In genomic region chr19:50820549-50821247, GRCh38 we compare ENCODE assay signal across 10 cellular contexts. TPM values are rescaled to one million over a fixed set of nuclear protein-coding genes. Genes with fewer than 3 reads are reported as not detected.
DNase-seq lines count a peak whose midpoint lies in the region; ATAC-seq and TF ChIP-seq lines count a peak whose summit lies in the region.
"Had no signal": no experiment of that assay in that cellular context is flagged by ENCODE, and none has a peak within 500 bp of the region (broad histone marks: within the 10 kb centered on the region; RNA-seq: fewer than 3 reads in every experiment).

No MANE protein-coding gene starts in this region.

- TF ChIP-seq POLR2A in spleen (IDR thresholded peaks at IDR 0.05): no peak

- H3K9ac ChIP-seq in endodermal cell (ENCODE audit: extremely low read depth, low read length, poor library complexity, severe bottlenecking): no peak overlapping the region

- DNase-seq in activated CD4-positive, alpha-beta T cell treated with anti-CD3 and anti-CD28 coated beads for 36 hours: no peak
- no peak for DNase-seq in activated CD4-positive, alpha-beta T cell treated with anti-CD3 and anti-CD28 coated beads for 48 hours
- peak; percentile 34 for DNase-seq in NOMO-1 treated with dmso at 0.1 percent for 144 hours (lab: John Stamatoyannopoulos, UW; ENCODE audit: unreplicated experiment)
- peak; percentile 73 for DNase-seq in endodermal cell
- DNase-seq in spleen: peak; percentile 79
- no peak for DNase-seq in ACHN
- DNase-seq in NCI-H748 treated with DMSO at 0.1 percent for 48 hours (lab: John Stamatoyannopoulos, UW): no peak
- no peak for DNase-seq in Kasumi-1 (lab: John Stamatoyannopoulos, UW)

- ATAC-seq in activated CD4-positive, alpha-beta T cell treated with anti-CD3 and anti-CD28 coated beads for 36 hours: no peak

- H3K4me3 Mint-ChIP-seq in activated CD4-positive, alpha-beta T cell treated with anti-CD3 and anti-CD28 coated beads for 36 hours: peak overlapping the region; percentile 26
- H3K4me3 Mint-ChIP-seq in endodermal cell: peak overlapping the region; percentile 18

- peak overlapping the region; percentile 32 for H3K27ac Mint-ChIP-seq in activated CD4-positive, alpha-beta T cell treated with anti-CD3 and anti-CD28 coated beads for 36 hours
- H3K27ac Mint-ChIP-seq in endodermal cell: no peak overlapping the region

- no peaks in the 10 kb centered on the region for H3K9me3 Mint-ChIP-seq in activated CD4-positive, alpha-beta T cell treated with anti-CD3 and anti-CD28 coated beads for 36 hours (ENCODE audit: low read depth)
- H3K9me3 Mint-ChIP-seq in endodermal cell: no peaks in the 10 kb centered on the region

- H3K36me3 ChIP-seq in endodermal cell (ENCODE audit: control insufficient read depth, insufficient read depth, low read length) (no peaks in the 10 kb centered on the region), spleen (no peaks in the 10 kb centered on the region)

- no peaks in the 10 kb centered on the region for H3K9me3 ChIP-seq in endodermal cell (ENCODE audit: control insufficient read depth, low read length)
- no peaks in the 10 kb centered on the region for H3K9me3 ChIP-seq in spleen

- WGBS in endodermal cell (ENCODE audit: insufficient coverage in 1 of 2, insufficient read length in 1 of 2), 2 experiments: 35 to 44% methylated on average over 7 to 20 of the region's 21 CpGs
- 5 to 8% (median 7%) methylated on average over 15 to 21 of the region's 21 CpGs for WGBS in spleen, 5 donors

- no peak for TF ChIP-seq CTCF in endodermal cell (conservative IDR thresholded peaks at IDR 0.05)
- TF ChIP-seq CTCF in spleen (IDR thresholded peaks at IDR 0.05 in 8 of 11, conservative IDR thresholded peaks at IDR 0.05 in 3 of 11): no peak

- no peak overlapping the region for H3K27ac ChIP-seq in endodermal cell (ENCODE audit: low read depth, low read length)
- H3K27ac ChIP-seq in spleen: peak overlapping the region in 4 of 8 donors; percentile 21 to 82 (median 52)

- no peaks in the 10 kb centered on the region for H3K36me3 Mint-ChIP-seq in activated CD4-positive, alpha-beta T cell treated with anti-CD3 and anti-CD28 coated beads for 36 hours (ENCODE audit: low read depth)
- no peaks in the 10 kb centered on the region for H3K36me3 Mint-ChIP-seq in endodermal cell (ENCODE audit: low read depth)

- intact Hi-C loops in activated CD4-positive, alpha-beta T cell treated with anti-CD3 and anti-CD28 coated beads for 36 hours (cut with DNase I, micrococcal nuclease): no loop called here
- intact Hi-C loops in spleen (cut with DNase I; ENCODE audit: low total_unique reads): no loop called here

- H3K27me3 Mint-ChIP-seq in activated CD4-positive, alpha-beta T cell treated with anti-CD3 and anti-CD28 coated beads for 36 hours: peaks cover 48% of the 10 kb centered on the region
- H3K27me3 Mint-ChIP-seq in endodermal cell (ENCODE audit: insufficient read depth): peaks cover 86% of the 10 kb centered on the region

- H3K4me3 ChIP-seq in endodermal cell (ENCODE audit: low read length) (no peak overlapping the region), spleen (peak overlapping the region in 2 of 8 donors; percentile 44 to 50)

- H3K4me1 ChIP-seq in endodermal cell (ENCODE audit: control insufficient read depth, insufficient read depth, low read length) (no peaks in the 10 kb centered on the region), spleen (peaks cover 0 to 39% (median 23%) of the 10 kb centered on the region in 6 donors)

- CTCF ChIA-PET in activated CD4-positive, alpha-beta T cell treated with anti-CD3 and anti-CD28 coated beads for 36 hours (lab: Charles Lee): no interaction called here

- in situ Hi-C loops in ACHN (cut with HindIII; ENCODE audit: low pct_ligation_motif_present, low pct_unique_long_range_greater_than_20kb, low sequenced_read_pairs): no loop called here

- H3K4me1 Mint-ChIP-seq in activated CD4-positive, alpha-beta T cell treated with anti-CD3 and anti-CD28 coated beads for 36 hours: peaks cover 45% of the 10 kb centered on the region
- peaks cover 20% of the 10 kb centered on the region for H3K4me1 Mint-ChIP-seq in endodermal cell

- POLR2A ChIA-PET in activated CD4-positive, alpha-beta T cell treated with anti-CD3 and anti-CD28 coated beads for 36 hours (lab: Charles Lee): no interaction called here

- peaks cover 58% of the 10 kb centered on the region for H3K27me3 ChIP-seq in endodermal cell (ENCODE audit: control insufficient read depth, insufficient read depth, low read length, poor library complexity, severe bottlenecking)
- H3K27me3 ChIP-seq in spleen (replicated peaks in 1 of 7): peaks cover 0 to 89% (median 41%) of the 10 kb centered on the region in 7 donors

RNA-seq across cellular contexts. Expression of gene KLK1, which starts 2.9 kb away (rescaled TPM):
- total RNA-seq in activated CD4-positive, alpha-beta T cell treated with anti-CD3 and anti-CD28 coated beads for 36 hours: 1 to 10 TPM; 2.4 to 2.6 TPM
- under 1 TPM; 0.75 to 0.82 TPM for total RNA-seq in endodermal cell
- polyA plus RNA-seq in endodermal cell (2013, experiment 1 of 2): 0.36 TPM
- not detected for polyA plus RNA-seq in endodermal cell (2013, experiment 2 of 2)
- 10 to 100 TPM in 4 of 7 donors, 1 to 10 TPM in 3; 1.3 to 28.6 (median 10.7) TPM for total RNA-seq in spleen
- 10 to 100 TPM; 16.3 to 56.5 (median 54.5) TPM for polyA plus RNA-seq in spleen
- total RNA-seq: skeletal muscle tissue, urinary bladder had no signal

RNA-seq across cellular contexts. Expression of gene KLK15, which starts 12.7 kb away (rescaled TPM):
- total RNA-seq in activated CD4-positive, alpha-beta T cell treated with anti-CD3 and anti-CD28 coated beads for 36 hours: not detected
- total RNA-seq in endodermal cell: not detected
- not detected for polyA plus RNA-seq in endodermal cell (2013, experiment 1 of 2)
- polyA plus RNA-seq in endodermal cell (2013, experiment 2 of 2): not detected
- total RNA-seq in spleen: not detected
- under 1 TPM in 2 of 3 donors, not detected in 1; 0.07 to 0.13 TPM for polyA plus RNA-seq in spleen
- total RNA-seq: skeletal muscle tissue, urinary bladder had no signal
- polyA plus RNA-seq: urinary bladder had no signal

RNA-seq across cellular contexts. Expression of gene ACP4, which starts 30.5 kb away (rescaled TPM):
- not detected for total RNA-seq in activated CD4-positive, alpha-beta T cell treated with anti-CD3 and anti-CD28 coated beads for 36 hours
- total RNA-seq in endodermal cell (not detected), spleen (not detected)
- not detected for polyA plus RNA-seq in endodermal cell (2013, experiment 1 of 2)
- not detected for polyA plus RNA-seq in endodermal cell (2013, experiment 2 of 2)
- polyA plus RNA-seq in spleen: not detected
- total RNA-seq: skeletal muscle tissue, urinary bladder had no signal
- polyA plus RNA-seq: urinary bladder had no signal

RNA-seq across cellular contexts. Expression of gene KLK3, which starts 34.0 kb away (rescaled TPM):
- not detected for total RNA-seq in activated CD4-positive, alpha-beta T cell treated with anti-CD3 and anti-CD28 coated beads for 36 hours
- not detected for total RNA-seq in endodermal cell
- not detected for polyA plus RNA-seq in endodermal cell (2013, experiment 1 of 2)
- polyA plus RNA-seq in endodermal cell (2013, experiment 2 of 2): not detected
- total RNA-seq in spleen: not detected
- polyA plus RNA-seq in spleen: under 1 TPM in 1 of 3 donors, not detected in 2; 0.03 TPM
- total RNA-seq: skeletal muscle tissue, urinary bladder had no signal
- polyA plus RNA-seq: urinary bladder had no signal

RNA-seq across cellular contexts. Expression of gene GPR32, which starts 50.4 kb away (rescaled TPM):
- total RNA-seq in activated CD4-positive, alpha-beta T cell treated with anti-CD3 and anti-CD28 coated beads for 36 hours: not detected
- total RNA-seq in endodermal cell: not detected
- not detected for polyA plus RNA-seq in endodermal cell (2013, experiment 1 of 2)
- not detected for polyA plus RNA-seq in endodermal cell (2013, experiment 2 of 2)
- not detected for total RNA-seq in spleen
- polyA plus RNA-seq in spleen: not detected
- total RNA-seq: skeletal muscle tissue, urinary bladder had no signal
- polyA plus RNA-seq: urinary bladder had no signal

Comparison
In these comparisons a context has a peak if more than half of its experiments do, and no peak if none do; other contexts are left out.
1. DNase-seq: peak in NOMO-1 treated with dmso at 0.1 percent for 144 hours (single experiment), endodermal cell (single experiment) and spleen (single experiment); none in activated CD4-positive, alpha-beta T cell treated with anti-CD3 and anti-CD28 coated beads for 36 hours (single experiment), activated CD4-positive, alpha-beta T cell treated with anti-CD3 and anti-CD28 coated beads for 48 hours (single experiment), ACHN (single experiment), NCI-H748 treated with DMSO at 0.1 percent for 48 hours (single experiment) and Kasumi-1 (0 of 2).